In genomic region chrX:1652011-1652811, GRCh38 we compare ENCODE assay signal across 8 cellular contexts. TPM values are rescaled to one million over a fixed set of nuclear protein-coding genes. Genes with fewer than 3 reads are reported as not detected.
DNase-seq lines count a peak whose midpoint lies in the region; ATAC-seq and TF ChIP-seq lines count a peak whose summit lies in the region.
"Not testable (repeated sequence)": the region's sequence is repeated elsewhere in the genome, so short reads cannot be mapped to it uniquely, and the experiment has no call there.

No MANE protein-coding gene starts in this region.

- CTCF ChIA-PET in CD8-positive, alpha-beta memory T cell (lab: Charles Lee); RWPE1 (lab: Yijun Ruan, JAX): not testable (repeated sequence)

- TF ChIP-seq CTCF in RWPE1 (conservative IDR thresholded peaks at IDR 0.05; ENCODE audit: low read depth) = peak; percentile 58
- peak; percentile 51 to 80 (median 74) for TF ChIP-seq CTCF in esophagus squamous epithelium (IDR thresholded peaks at IDR 0.05)
- peak; percentile 65 for TF ChIP-seq CTCF in lung (IDR thresholded peaks at IDR 0.05; ENCODE audit: control extremely low read depth, extremely low read depth)

- not testable (repeated sequence) for H3K4me3 ChIP-seq in CD8-positive, alpha-beta memory T cell (ENCODE audit: low read length); esophagus squamous epithelium; lung

- not testable (repeated sequence) for H3K27me3 ChIP-seq in CD8-positive, alpha-beta memory T cell (ENCODE audit: insufficient read depth, low read length, poor library complexity, severe bottlenecking); esophagus squamous epithelium; lung (ENCODE audit: control insufficient read depth, insufficient read depth)

- TF ChIP-seq POLR2A in esophagus squamous epithelium (IDR thresholded peaks at IDR 0.05) = not testable (repeated sequence)

- peak in 4 of 5 donors; percentile 6 to 51 (median 32) for DNase-seq in CD8-positive, alpha-beta memory T cell
- DNase-seq in H4 (ENCODE audit: low spot score) (peak; percentile 80), NCI-H146 (lab: John Stamatoyannopoulos, UW) (peak; percentile 55), RWPE1 (ENCODE audit: low spot score) (peak; percentile 36)
- DNase-seq in activated T-helper 1 cell treated with anti-CD3 and anti-CD28 coated beads, Interleukin-12 subunit alpha, Interleukin-12 subunit beta, Interleukin-2, Interleukin-4 antibody, amounts not matched to agents 30 ng/mL and 10 ng/mL and 1 ng/mL, durations not matched to agents 14 hours and 24 hours and 36 hours (ENCODE audit: low spot score) = peak; percentile 6
- not testable (repeated sequence) for DNase-seq in esophagus squamous epithelium (lab: John Stamatoyannopoulos, UW); lung (ENCODE audit: low spot score)
- DNase-seq in stimulated activated CD8-positive, alpha-beta memory T cell treated with anti-CD3 and anti-CD28 coated beads, Interleukin-4, amount 100 ng/mL, for 48 hours = peak; percentile 37

- H3K4me1 ChIP-seq in CD8-positive, alpha-beta memory T cell (ENCODE audit: insufficient read depth, low read length); esophagus squamous epithelium; lung (ENCODE audit: control insufficient read depth in 2 of 2, insufficient read depth in 2 of 2, low read length in 2 of 2): not testable (repeated sequence)

- ATAC-seq in lung (ENCODE audit: insufficient read depth, low FRiP score) = not testable (repeated sequence)

- H3K9me3 Mint-ChIP-seq in CD8-positive, alpha-beta memory T cell; activated T-helper 1 cell treated with anti-CD3 and anti-CD28 coated beads, Interleukin-12 subunit alpha, Interleukin-12 subunit beta, Interleukin-2, Interleukin-4 antibody, amounts not matched to agents 30 ng/mL and 10 ng/mL and 1 ng/mL, durations not matched to agents 14 hours and 24 hours and 36 hours: not testable (repeated sequence)

- intact Hi-C loops in activated T-helper 1 cell treated with anti-CD3 and anti-CD28 coated beads, Interleukin-12 subunit alpha, Interleukin-12 subunit beta, Interleukin-2, Interleukin-4 antibody, amounts not matched to agents 30 ng/mL and 10 ng/mL and 1 ng/mL, durations not matched to agents 14 hours and 24 hours and 36 hours (cut with micrococcal nuclease) = loop anchor here (1.0 kb wide), 1 partner anchor 941 kb away; no protein-coding TSS in a partner anchor
- intact Hi-C loops in esophagus squamous epithelium (cut with DNase I) = loop anchor here (5.0 kb wide), 1 partner anchor 940 kb away; no protein-coding TSS in a partner anchor

- H3K36me3 ChIP-seq in CD8-positive, alpha-beta memory T cell (ENCODE audit: insufficient read depth, low read length); esophagus squamous epithelium; lung (ENCODE audit: control insufficient read depth in 2 of 2, insufficient read depth in 2 of 2, low read length in 2 of 2): not testable (repeated sequence)

- POLR2A ChIA-PET in CD8-positive, alpha-beta memory T cell (lab: Charles Lee); RWPE1 (lab: Yijun Ruan, JAX; ENCODE audit: low non-redundant PET): not testable (repeated sequence)

- H3K27ac Mint-ChIP-seq in CD8-positive, alpha-beta memory T cell = peak overlapping the region in 5 of 8 donors; percentile 35 to 72 (median 52)
- H3K27ac Mint-ChIP-seq in activated T-helper 1 cell treated with anti-CD3 and anti-CD28 coated beads, Interleukin-12 subunit alpha, Interleukin-12 subunit beta, Interleukin-2, Interleukin-4 antibody, amounts not matched to agents 30 ng/mL and 10 ng/mL and 1 ng/mL, durations not matched to agents 14 hours and 24 hours and 36 hours = not testable (repeated sequence)

- H3K27me3 Mint-ChIP-seq in CD8-positive, alpha-beta memory T cell = peaks cover 0 to 11% of the 10 kb centered on the region in 2 donors
- H3K27me3 Mint-ChIP-seq in activated T-helper 1 cell treated with anti-CD3 and anti-CD28 coated beads, Interleukin-12 subunit alpha, Interleukin-12 subunit beta, Interleukin-2, Interleukin-4 antibody, amounts not matched to agents 30 ng/mL and 10 ng/mL and 1 ng/mL, durations not matched to agents 14 hours and 24 hours and 36 hours (ENCODE audit: insufficient read depth) = not testable (repeated sequence)

- WGBS in esophagus squamous epithelium, 2 donors = 53 to 58% methylated on average over 21 to 23 of the region's 25 CpGs
- 61 to 63% methylated on average over 25 of the region's 25 CpGs for WGBS in lung, 2 donors

- H3K9me3 ChIP-seq in CD8-positive, alpha-beta memory T cell (ENCODE audit: low read length); esophagus squamous epithelium; lung (ENCODE audit: control insufficient read depth in 2 of 2, insufficient read depth in 1 of 2, low read length in 1 of 2): not testable (repeated sequence)

- not testable (repeated sequence) for H3K27ac ChIP-seq in CD8-positive, alpha-beta memory T cell (ENCODE audit: low read depth, low read length); RWPE1; esophagus squamous epithelium; lung (ENCODE audit: low read depth in 1 of 2, low read length in 1 of 2)

- peak overlapping the region in 1 of 7 donors; percentile 50 for H3K4me3 Mint-ChIP-seq in CD8-positive, alpha-beta memory T cell
- not testable (repeated sequence) for H3K4me3 Mint-ChIP-seq in activated T-helper 1 cell treated with anti-CD3 and anti-CD28 coated beads, Interleukin-12 subunit alpha, Interleukin-12 subunit beta, Interleukin-2, Interleukin-4 antibody, amounts not matched to agents 30 ng/mL and 10 ng/mL and 1 ng/mL, durations not matched to agents 14 hours and 24 hours and 36 hours

- H3K4me1 Mint-ChIP-seq in CD8-positive, alpha-beta memory T cell = peaks cover 10 to 19% (median 17%) of the 10 kb centered on the region in 3 donors
- H3K4me1 Mint-ChIP-seq in activated T-helper 1 cell treated with anti-CD3 and anti-CD28 coated beads, Interleukin-12 subunit alpha, Interleukin-12 subunit beta, Interleukin-2, Interleukin-4 antibody, amounts not matched to agents 30 ng/mL and 10 ng/mL and 1 ng/mL, durations not matched to agents 14 hours and 24 hours and 36 hours (ENCODE audit: low read depth) = peaks cover 13% of the 10 kb centered on the region

- not testable (repeated sequence) for H3K36me3 Mint-ChIP-seq in CD8-positive, alpha-beta memory T cell; activated T-helper 1 cell treated with anti-CD3 and anti-CD28 coated beads, Interleukin-12 subunit alpha, Interleukin-12 subunit beta, Interleukin-2, Interleukin-4 antibody, amounts not matched to agents 30 ng/mL and 10 ng/mL and 1 ng/mL, durations not matched to agents 14 hours and 24 hours and 36 hours (ENCODE audit: low read depth)

RNA-seq across cellular contexts. Expression of gene ASMT, which starts 37.4 kb away (rescaled TPM):
- total RNA-seq in CD8-positive, alpha-beta memory T cell = 1 to 10 TPM; 1.9 to 2.1 TPM
- 0.40 TPM for polyA plus RNA-seq in CD8-positive, alpha-beta memory T cell
- total RNA-seq in H4 (2014; rRNA removed; shearing (Covaris generic)) = not detected in 2 replicates
- not detected in 2 replicates for total RNA-seq in activated T-helper 1 cell treated with anti-CD3 and anti-CD28 coated beads, Interleukin-12 subunit alpha, Interleukin-12 subunit beta, Interleukin-2, Interleukin-4 antibody, amounts not matched to agents 30 ng/mL and 10 ng/mL and 1 ng/mL, durations not matched to agents 14 hours and 24 hours and 36 hours
- not detected for total RNA-seq in esophagus squamous epithelium
- under 1 TPM; 0.25 to 0.63 TPM for total RNA-seq in lung
- polyA plus RNA-seq in lung = under 1 TPM; 0.09 to 0.37 TPM
